In genomic region chr10:97000487-97001182, GRCh38 we compare ENCODE assay signal across 1 cellular context.
TF ChIP-seq lines count a peak whose summit lies in the region.

No MANE protein-coding gene starts in this region.

TF ChIP-seq in SK-N-SH treated with all-trans-retinoic acid at 6 μM for 48 hours, 23 proteins besides CTCF, POLR2A, EP300 and RAD21 (continued from another document):
- no peak for TF ChIP-seq PPARA (CRISPR knock-in tag; IDR thresholded peaks at IDR 0.05; ENCODE audit: borderline replicate concordance)
- no peak for TF ChIP-seq OSR1 (CRISPR knock-in tag; IDR thresholded peaks at IDR 0.05)
- TF ChIP-seq CSDC2 (CRISPR knock-in tag; IDR thresholded peaks at IDR 0.05), result no peak
- TF ChIP-seq, protein P1, sequence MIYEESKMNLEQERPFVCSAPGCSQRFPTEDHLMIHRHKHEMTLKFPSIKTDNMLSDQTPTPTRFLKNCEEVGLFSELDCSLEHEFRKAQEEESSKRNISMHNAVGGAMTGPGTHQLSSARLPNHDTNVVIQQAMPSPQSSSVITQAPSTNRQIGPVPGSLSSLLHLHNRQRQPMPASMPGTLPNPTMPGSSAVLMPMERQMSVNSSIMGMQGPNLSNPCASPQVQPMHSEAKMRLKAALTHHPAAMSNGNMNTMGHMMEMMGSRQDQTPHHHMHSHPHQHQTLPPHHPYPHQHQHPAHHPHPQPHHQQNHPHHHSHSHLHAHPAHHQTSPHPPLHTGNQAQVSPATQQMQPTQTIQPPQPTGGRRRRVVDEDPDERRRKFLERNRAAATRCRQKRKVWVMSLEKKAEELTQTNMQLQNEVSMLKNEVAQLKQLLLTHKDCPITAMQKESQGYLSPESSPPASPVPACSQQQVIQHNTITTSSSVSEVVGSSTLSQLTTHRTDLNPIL (CRISPR knock-in tag; IDR thresholded peaks at IDR 0.05; ENCODE audit: low read depth), result no peak
- TF ChIP-seq TOX (CRISPR knock-in tag; IDR thresholded peaks at IDR 0.05; ENCODE audit: borderline replicate concordance), result no peak
- no peak for TF ChIP-seq ZFP30 (CRISPR knock-in tag; IDR thresholded peaks at IDR 0.05)
- TF ChIP-seq BACH2 (CRISPR knock-in tag; IDR thresholded peaks at IDR 0.05; ENCODE audit: borderline replicate concordance), result no peak
- no peak for TF ChIP-seq ZC3H10 (CRISPR knock-in tag; IDR thresholded peaks at IDR 0.05)
- no peak for TF ChIP-seq RARB (CRISPR knock-in tag; IDR thresholded peaks at IDR 0.05)
- no peak for TF ChIP-seq TSHZ2 (CRISPR knock-in tag; IDR thresholded peaks at IDR 0.05)
- TF ChIP-seq ZNF8 (CRISPR knock-in tag; IDR thresholded peaks at IDR 0.05), result no peak
